ENCODE assay signal across 8 cellular contexts in the genomic region with DNA sequence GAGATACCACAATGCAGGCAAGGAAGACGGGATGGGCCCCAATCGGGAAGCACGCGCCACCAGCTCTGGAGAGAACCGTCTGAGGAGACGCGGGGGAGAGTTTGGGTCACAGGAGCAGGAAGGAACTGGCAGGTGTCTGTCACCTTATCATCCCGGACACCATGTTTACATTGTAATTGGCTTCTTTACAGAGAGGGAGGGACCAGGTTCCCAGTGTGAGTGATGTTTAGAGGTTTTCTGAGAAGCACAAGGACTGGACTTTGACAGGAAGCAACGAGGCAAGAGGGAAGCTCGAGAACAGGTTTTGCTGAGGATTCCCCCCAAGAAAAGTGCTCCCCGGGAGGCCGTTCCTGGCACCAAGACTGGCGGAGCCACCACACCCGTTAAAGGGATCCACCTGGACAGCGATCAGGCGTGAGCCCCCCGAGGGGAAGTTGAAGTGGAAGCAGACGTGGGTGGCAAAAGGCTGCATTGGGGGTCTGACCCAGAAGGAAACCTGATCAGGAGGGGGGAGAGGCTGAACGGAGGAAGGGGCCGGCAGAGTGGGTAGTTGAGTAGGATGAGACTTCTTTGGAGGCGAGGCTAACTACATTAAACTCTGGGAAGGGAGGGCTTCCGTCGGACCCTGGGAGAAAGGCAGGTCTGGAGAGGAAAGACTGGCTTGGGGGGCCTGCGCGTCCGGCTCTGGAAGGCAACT. TPM values are rescaled to one million over a fixed set of nuclear protein-coding genes. Genes with fewer than 3 reads are reported as not detected.
DNase-seq lines count a peak whose midpoint lies in the region; ATAC-seq and TF ChIP-seq lines count a peak whose summit lies in the region.

No MANE protein-coding gene starts in this region.

- no peak for TF ChIP-seq CTCF in fibroblast of mammary gland (conservative IDR thresholded peaks at IDR 0.05; ENCODE audit: control insufficient read depth, insufficient read depth, low read depth, low read length)

- H3K27me3 ChIP-seq in naive thymus-derived CD4-positive, alpha-beta T cell (ENCODE audit: control insufficient read depth in 2 of 2, insufficient read depth in 2 of 2, low read length in 2 of 2): no peaks in the 10 kb centered on the region

- H3K9me3 Mint-ChIP-seq in activated T-cell treated with anti-CD3 and anti-CD28 coated beads, Interleukin-2, amount 50 U/mL, for 24 hours: no peaks in the 10 kb centered on the region
- H3K9me3 Mint-ChIP-seq in naive thymus-derived CD4-positive, alpha-beta T cell: no peaks in the 10 kb centered on the region

- POLR2A ChIA-PET in naive thymus-derived CD4-positive, alpha-beta T cell (lab: Charles Lee): interaction anchor here (1.0 to 1.7 kb wide), 3 partner anchors 9 to 282 kb away, joined by 3 to 8 read pairs (median 7); no protein-coding TSS in a partner anchor

- intact Hi-C loops in naive thymus-derived CD4-positive, alpha-beta T cell (cut with micrococcal nuclease): loop anchor here (1.0 to 5.0 kb wide), 8 partner anchors 51 to 849 kb away; a partner anchor contains a TSS

- no peaks in the 10 kb centered on the region for H3K36me3 ChIP-seq in naive thymus-derived CD4-positive, alpha-beta T cell (ENCODE audit: control insufficient read depth in 2 of 3, insufficient read depth in 3 of 3, low read length in 3 of 3)

- H3K4me1 Mint-ChIP-seq in activated T-cell treated with anti-CD3 and anti-CD28 coated beads, Interleukin-2, amount 50 U/mL, for 24 hours (ENCODE audit: low read depth): peaks cover 61% of the 10 kb centered on the region
- H3K4me1 Mint-ChIP-seq in naive thymus-derived CD4-positive, alpha-beta T cell: peaks cover 48 to 67% (median 59%) of the 10 kb centered on the region in 7 donors

- CTCF ChIA-PET in naive thymus-derived CD4-positive, alpha-beta T cell (lab: Charles Lee): interaction anchor here (0.8 kb wide), 1 partner anchor 15 kb away, joined by 3 read pairs; no protein-coding TSS in a partner anchor

- peak overlapping the region; percentile 93 for H3K27ac Mint-ChIP-seq in activated T-cell treated with anti-CD3 and anti-CD28 coated beads, Interleukin-2, amount 50 U/mL, for 24 hours
- peak overlapping the region; percentile 86 to 95 (median 90) for H3K27ac Mint-ChIP-seq in naive thymus-derived CD4-positive, alpha-beta T cell

- peaks cover 11% of the 10 kb centered on the region for H3K36me3 Mint-ChIP-seq in activated T-cell treated with anti-CD3 and anti-CD28 coated beads, Interleukin-2, amount 50 U/mL, for 24 hours (ENCODE audit: low read depth)
- H3K36me3 Mint-ChIP-seq in naive thymus-derived CD4-positive, alpha-beta T cell: peaks cover 0 to 5% (median 0%) of the 10 kb centered on the region in 5 donors

- peak overlapping the region; percentile 66 for H3K27ac ChIP-seq in naive thymus-derived CD4-positive, alpha-beta T cell (ENCODE audit: low read depth, low read length)

- peak overlapping the region; percentile 88 for H3K4me3 Mint-ChIP-seq in activated T-cell treated with anti-CD3 and anti-CD28 coated beads, Interleukin-2, amount 50 U/mL, for 24 hours
- peak overlapping the region; percentile 89 to 97 (median 94) for H3K4me3 Mint-ChIP-seq in naive thymus-derived CD4-positive, alpha-beta T cell

- H3K4me1 ChIP-seq in naive thymus-derived CD4-positive, alpha-beta T cell (ENCODE audit: control insufficient read depth in 2 of 2, insufficient read depth in 2 of 2, low read length in 2 of 2): peaks cover 33 to 41% of the 10 kb centered on the region in 2 donors

- DNase-seq in SKM-1 treated with dmso at 0.1 percent for 144 hours (lab: John Stamatoyannopoulos, UW; ENCODE audit: unreplicated experiment): peak; percentile 28
- DNase-seq in SKM-1 (lab: John Stamatoyannopoulos, UW; ENCODE audit: unreplicated experiment): no peak
- DNase-seq in NCI-H774 (lab: John Stamatoyannopoulos, UW): peak; percentile 16
- peak; percentile 70 for DNase-seq in activated T-cell treated with anti-CD3 and anti-CD28 coated beads, Interleukin-2, amount 50 U/mL, for 24 hours
- DNase-seq in fibroblast of mammary gland (ENCODE audit: low read depth): peak; percentile 40
- DNase-seq in naive thymus-derived CD4-positive, alpha-beta T cell: peak; percentile 14 to 50 (median 40)
- DNase-seq in ureter (ENCODE audit: low spot score): peak; percentile 56

- ATAC-seq in HG02943 (IDR thresholded peaks at IDR 0.05; ENCODE audit: low read depth, unreplicated experiment): peak; percentile 17
- ATAC-seq in naive thymus-derived CD4-positive, alpha-beta T cell: peak; percentile 21

- no peaks in the 10 kb centered on the region for H3K9me3 ChIP-seq in naive thymus-derived CD4-positive, alpha-beta T cell (ENCODE audit: control insufficient read depth in 2 of 3, low read length in 3 of 3)

- no peaks in the 10 kb centered on the region for H3K27me3 Mint-ChIP-seq in activated T-cell treated with anti-CD3 and anti-CD28 coated beads, Interleukin-2, amount 50 U/mL, for 24 hours
- H3K27me3 Mint-ChIP-seq in naive thymus-derived CD4-positive, alpha-beta T cell: no peaks in the 10 kb centered on the region

- H3K4me3 ChIP-seq in fibroblast of mammary gland (ENCODE audit: control insufficient read depth, low read depth, low read length): peak overlapping the region; percentile 87
- H3K4me3 ChIP-seq in naive thymus-derived CD4-positive, alpha-beta T cell (ENCODE audit: low read length): peak overlapping the region; percentile 87

RNA-seq across cellular contexts. Expression of a gene that starts 0.9 kb away (rescaled TPM):
- 10 to 100 TPM; 44.8 to 79.9 (median 53.5) TPM for total RNA-seq in naive thymus-derived CD4-positive, alpha-beta T cell
- polyA plus RNA-seq in naive thymus-derived CD4-positive, alpha-beta T cell: 10 to 100 TPM; 32.3 to 37.2 TPM
- total RNA-seq in ureter: 86.2 TPM
